Comparison of ENCODE assay signal across 15 cellular contexts in genomic region chr22:40190501-40190900, GRCh38. TPM values are rescaled to one million over a fixed set of nuclear protein-coding genes. Genes with fewer than 3 reads are reported as not detected.
A peak's percentile ranks its signal among the peaks of the same experiment; 100 is the strongest.
DNase-seq lines count a peak whose midpoint lies in the region; ATAC-seq and TF ChIP-seq lines count a peak whose summit lies in the region.
"Had no signal": no experiment of that assay in that cellular context is flagged by ENCODE, and none has a peak within 500 bp of the region (broad histone marks: within the 10 kb centered on the region; RNA-seq: fewer than 3 reads in every experiment).

No MANE protein-coding gene starts in this region.

- DNase-seq in Right ventricle myocardium superior, result peak; percentile 58
- no peak for DNase-seq in right atrium auricular region (ENCODE audit: low spot score)
- no peak for DNase-seq in mucosa of descending colon
- no peak for DNase-seq in ecto neural progenitor cell (ENCODE audit: low spot score)
- DNase-seq in A172 (ENCODE audit: low spot score), result no peak
- DNase-seq: activated CD4-positive, alpha-beta memory T cell treated with anti-CD3 and anti-CD28 coated beads for 36 hours; DMS153; kidney; NCI-H2081; NCI-H69 had no signal

- H3K4me3 Mint-ChIP-seq in brain, result no peak overlapping the region
- H3K4me3 Mint-ChIP-seq: activated CD4-positive, alpha-beta memory T cell treated with anti-CD3 and anti-CD28 coated beads for 36 hours; T-helper 1 cell treated with Interleukin-12 subunit alpha and Interleukin-12 subunit beta and Interleukin-4 antibody, amounts not matched to agents 30 μg/mL and 1 μg/mL, for 36 hours had no signal

- intact Hi-C loops in Right ventricle myocardium superior (cut with DNase I) (no loop called here), mucosa of descending colon (cut with DNase I, micrococcal nuclease) (no loop called here)

- H3K9me3 ChIP-seq in right atrium auricular region, result no peaks in the 10 kb centered on the region
- H3K9me3 ChIP-seq in mucosa of descending colon, result no peaks in the 10 kb centered on the region

- H3K36me3 Mint-ChIP-seq in brain, result peaks cover 24% of the 10 kb centered on the region
- H3K36me3 Mint-ChIP-seq: activated CD4-positive, alpha-beta memory T cell treated with anti-CD3 and anti-CD28 coated beads for 36 hours had no signal

- H3K4me1 ChIP-seq in right atrium auricular region (peaks cover 0 to 70% of the 10 kb centered on the region in 2 donors), mucosa of descending colon (ENCODE audit: low read depth) (peaks cover 4% of the 10 kb centered on the region)

- H3K27me3 ChIP-seq in right atrium auricular region, result no peaks in the 10 kb centered on the region

- peak overlapping the region in 1 of 2 donors; percentile 52 for H3K27ac ChIP-seq in right atrium auricular region
- H3K27ac ChIP-seq: skin epidermis had no signal

- H3K27ac Mint-ChIP-seq in brain, result peak overlapping the region in 3 of 5 experiments; percentile 17 to 67 (median 59)
- H3K27ac Mint-ChIP-seq: activated CD4-positive, alpha-beta memory T cell treated with anti-CD3 and anti-CD28 coated beads for 36 hours; T-helper 1 cell treated with Interleukin-12 subunit alpha and Interleukin-12 subunit beta and Interleukin-4 antibody, amounts not matched to agents 30 μg/mL and 1 μg/mL, for 36 hours had no signal

- no peaks in the 10 kb centered on the region for H3K27me3 Mint-ChIP-seq in brain
- H3K27me3 Mint-ChIP-seq: activated CD4-positive, alpha-beta memory T cell treated with anti-CD3 and anti-CD28 coated beads for 36 hours had no signal

- H3K4me3 ChIP-seq in right atrium auricular region (no peak overlapping the region), mucosa of descending colon (no peak overlapping the region)
- H3K4me3 ChIP-seq: skin epidermis had no signal

- TF ChIP-seq CTCF in right atrium auricular region (IDR thresholded peaks at IDR 0.05) (no peak), brain (conservative IDR thresholded peaks at IDR 0.05) (no peak), mucosa of descending colon (IDR thresholded peaks at IDR 0.05) (no peak)

- ATAC-seq in Right ventricle myocardium superior (ENCODE audit: poor library complexity) (peak; percentile 80), mucosa of descending colon (peak; percentile 40), GM21723 (IDR thresholded peaks at IDR 0.05; ENCODE audit: unreplicated experiment) (no peak), GM19452 (IDR thresholded peaks at IDR 0.05; ENCODE audit: unreplicated experiment) (no peak)

- H3K36me3 ChIP-seq in right atrium auricular region, result no peaks in the 10 kb centered on the region
- no peaks in the 10 kb centered on the region for H3K36me3 ChIP-seq in mucosa of descending colon (ENCODE audit: low read depth)

- peaks cover 90% of the 10 kb centered on the region for H3K4me1 Mint-ChIP-seq in brain

- peaks cover 0 to 6% (median 3%) of the 10 kb centered on the region in 5 experiments for H3K9me3 Mint-ChIP-seq in brain
- H3K9me3 Mint-ChIP-seq: activated CD4-positive, alpha-beta memory T cell treated with anti-CD3 and anti-CD28 coated beads for 36 hours; T-helper 1 cell treated with Interleukin-12 subunit alpha and Interleukin-12 subunit beta and Interleukin-4 antibody, amounts not matched to agents 30 μg/mL and 1 μg/mL, for 36 hours had no signal

RNA-seq across cellular contexts. Expression of gene TNRC6B, which starts 12.8 kb away (rescaled TPM):
- total RNA-seq in Right ventricle myocardium superior (37.5 TPM), right atrium auricular region (10 to 100 TPM; 25.0 to 27.1 TPM), mucosa of descending colon (10 to 100 TPM; 58.6 to 72.9 (median 58.9) TPM)
- 5.8 TPM for polyA plus RNA-seq in brain (ENCODE audit: insufficient read depth, low read depth, low replicate concordance)
- 13.8 and 14.4 TPM in 2 replicates for total RNA-seq in A172 (2014; rRNA removed; shearing (Covaris generic))

Comparison
In these comparisons a context has a peak if more than half of its experiments do, and no peak if none do; other contexts are left out.
1. ATAC-seq: peak in Right ventricle myocardium superior (single experiment) and mucosa of descending colon (single experiment); none in GM21723 (single experiment) and GM19452 (single experiment).